ENCODE assay signal across 8 cellular contexts in genomic region chr14:91061309-91061887, GRCh38.
DNase-seq lines count a peak whose midpoint lies in the region; ATAC-seq and TF ChIP-seq lines count a peak whose summit lies in the region.

No MANE protein-coding gene starts in this region.

- no peaks in the 10 kb centered on the region for H3K36me3 Mint-ChIP-seq in nephron progenitor cell (ENCODE audit: low read depth)

- TF ChIP-seq CTCF in brain microvascular endothelial cell (IDR thresholded peaks at IDR 0.05; ENCODE audit: low read depth, low read length, missing control alignments): no peak
- no peak for TF ChIP-seq CTCF in nephron progenitor cell (IDR thresholded peaks at IDR 0.05)

- no peaks in the 10 kb centered on the region for H3K36me3 ChIP-seq in ACC112 (ENCODE audit: insufficient read depth, low read length)
- no peaks in the 10 kb centered on the region for H3K36me3 ChIP-seq in HUES48 (ENCODE audit: control insufficient read depth, insufficient read depth, low read length)
- no peaks in the 10 kb centered on the region for H3K36me3 ChIP-seq in brain microvascular endothelial cell (replicated peaks)
- H3K36me3 ChIP-seq in mucosa of rectum (ENCODE audit: control insufficient read depth in 2 of 2, insufficient read depth in 2 of 2, low read length in 2 of 2): no peaks in the 10 kb centered on the region

- peaks cover 14% of the 10 kb centered on the region for H3K4me1 Mint-ChIP-seq in nephron progenitor cell

- no peak for ATAC-seq in HG02759 (IDR thresholded peaks at IDR 0.05; ENCODE audit: unreplicated experiment)

- no peaks in the 10 kb centered on the region for H3K79me2 ChIP-seq in ACC112 (ENCODE audit: control insufficient read depth, insufficient read depth, low read length, unreplicated experiment)

- no peak overlapping the region for H3K4me3 Mint-ChIP-seq in nephron progenitor cell

- peak overlapping the region; percentile 54 for H3K9ac ChIP-seq in HUES48 (ENCODE audit: low read depth, low read length)
- peak overlapping the region; percentile 48 to 74 for H3K9ac ChIP-seq in mucosa of rectum (ENCODE audit: low read depth in 1 of 2, low read length in 2 of 2)

- H3K4me1 ChIP-seq in ACC112 (ENCODE audit: control insufficient read depth, insufficient read depth, low read length, unreplicated experiment) (peaks cover 8% of the 10 kb centered on the region), HUES48 (ENCODE audit: control insufficient read depth, insufficient read depth, low read length) (0 out of 2 replicates have a peak, but pooled peaks cover 5% of the 10 kb centered on the region), mucosa of rectum (ENCODE audit: control insufficient read depth in 2 of 2, insufficient read depth in 2 of 2, low read length in 2 of 2) (peaks cover 5 to 7% of the 10 kb centered on the region in 2 donors)

- H3K27me3 ChIP-seq in ACC112 (ENCODE audit: insufficient read depth, low read length): no peaks in the 10 kb centered on the region
- no peaks in the 10 kb centered on the region for H3K27me3 ChIP-seq in HUES48 (ENCODE audit: control insufficient read depth, insufficient read depth, low read length)
- no peaks in the 10 kb centered on the region for H3K27me3 ChIP-seq in brain microvascular endothelial cell (replicated peaks)
- H3K27me3 ChIP-seq in mucosa of rectum (ENCODE audit: control insufficient read depth in 2 of 2, insufficient read depth in 2 of 2, low read length in 2 of 2): no peaks in the 10 kb centered on the region

- in situ Hi-C loops in brain microvascular endothelial cell (cut with HindIII; ENCODE audit: low pct_ligation_motif_present, low sequenced_read_pairs): no loop called here

- H3K9me3 Mint-ChIP-seq in nephron progenitor cell: no peaks in the 10 kb centered on the region

- DNase-seq in brain microvascular endothelial cell (no peak), medulla oblongata (ENCODE audit: extremely low spot score) (no peak), nephron progenitor cell (no peak), GM19240 (ENCODE audit: insufficient read length, low spot score) (no peak)

- no peak overlapping the region for H3K27ac Mint-ChIP-seq in nephron progenitor cell

- H3K4me3 ChIP-seq in ACC112 (ENCODE audit: low read depth, low read length) (peak overlapping the region; percentile 81), HUES48 (ENCODE audit: low read depth, low read length) (peak overlapping the region; percentile 70), brain microvascular endothelial cell (ENCODE audit: low read depth, low read length) (peak overlapping the region; percentile 64), mucosa of rectum (ENCODE audit: low read length in 2 of 2) (peak overlapping the region; percentile 82 to 84)

- H3K27ac ChIP-seq in ACC112 (ENCODE audit: low read depth, low read length): peak overlapping the region; percentile 42; the same call in 1 of the 2 replicates
- H3K27ac ChIP-seq in HUES48 (ENCODE audit: low read depth, low read length): peak overlapping the region; percentile 24
- H3K27ac ChIP-seq in brain microvascular endothelial cell: peak overlapping the region; percentile 23
- H3K27ac ChIP-seq in mucosa of rectum (ENCODE audit: low read depth in 2 of 2, low read length in 2 of 2): peak overlapping the region; percentile 71 to 75

- H2AFZ ChIP-seq in ACC112 (ENCODE audit: low read length, unreplicated experiment): peak overlapping the region; percentile 89

- H3K27me3 Mint-ChIP-seq in nephron progenitor cell (ENCODE audit: low read depth, poor library complexity): peaks cover 20% of the 10 kb centered on the region

- H3K9me3 ChIP-seq in HUES48 (ENCODE audit: control insufficient read depth, insufficient read depth, low read length) (no peaks in the 10 kb centered on the region), mucosa of rectum (ENCODE audit: control insufficient read depth in 2 of 2, low read length in 2 of 2) (no peaks in the 10 kb centered on the region)

Comparison
In these comparisons a context has a peak if more than half of its experiments do, and no peak if none do; other contexts are left out.
1. H3K27ac ChIP-seq: peak in every context shown above with its lines; median percentile 73 in mucosa of rectum; 42 in ACC112; 24 in HUES48; 23 in brain microvascular endothelial cell.